ENCODE assay signal across 31 cellular contexts in the genomic region with DNA sequence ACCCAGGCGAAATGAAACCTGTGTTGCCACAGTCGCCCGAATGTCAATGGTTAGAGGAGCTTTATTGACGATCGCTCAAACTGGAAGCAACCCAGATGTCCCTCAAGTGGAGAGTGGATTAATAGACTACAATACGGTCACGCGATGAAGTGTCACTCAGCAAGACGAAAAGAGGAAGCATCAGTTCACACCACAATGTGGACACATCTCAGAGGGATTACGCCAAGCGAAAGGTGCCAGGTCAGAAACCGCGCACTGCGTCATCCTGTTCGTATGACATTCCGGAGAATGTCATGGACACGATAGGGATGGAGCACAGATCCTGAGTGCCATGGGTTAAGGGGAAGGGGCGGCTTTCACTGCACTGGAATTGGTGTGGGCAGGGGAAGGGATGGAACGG.
A peak's percentile ranks its signal among the peaks of the same experiment; 100 is the strongest.
DNase-seq lines count a peak whose midpoint lies in the region; ATAC-seq and TF ChIP-seq lines count a peak whose summit lies in the region.
"Had no signal": no experiment of that assay in that cellular context is flagged by ENCODE, and none has a peak within 500 bp of the region (broad histone marks: within the 10 kb centered on the region; RNA-seq: fewer than 3 reads in every experiment).

No MANE protein-coding gene starts in this region.

- ATAC-seq in activated naive CD4-positive, alpha-beta T cell treated with anti-CD3 and anti-CD28 coated beads, Interleukin-2, amount 50 U/mL, for 72 hours: peak; percentile 31 to 35
- ATAC-seq: gastrocnemius medialis; left lobe of liver; stimulated activated effector memory CD8-positive, alpha-beta T cell treated with anti-CD3 and anti-CD28 coated beads, Interleukin-12 subunit alpha, Interleukin-12 subunit beta, amount 100 ng/mL, for 72 hours; T-helper 17 cell had no signal

- H3K27ac Mint-ChIP-seq in activated naive CD4-positive, alpha-beta T cell treated with anti-CD3 and anti-CD28 coated beads, Interleukin-2, amount 50 U/mL, for 72 hours: no peak overlapping the region
- H3K27ac Mint-ChIP-seq in activated naive CD4-positive, alpha-beta T cell treated with anti-CD3 and anti-CD28 coated beads for 36 hours: no peak overlapping the region
- H3K27ac Mint-ChIP-seq in activated T-cell treated with anti-CD3 and anti-CD28 coated beads, Interleukin-2, amount 50 U/mL, for 24 hours: no peak overlapping the region
- H3K27ac Mint-ChIP-seq: activated CD4-positive, alpha-beta memory T cell treated with anti-CD3 and anti-CD28 coated beads for 36 hours; activated naive CD8-positive, alpha-beta T cell treated with anti-CD3 and anti-CD28 coated beads for 36 hours; activated T-helper 17 cell treated with anti-CD3 and anti-CD28 coated beads, Interleukin-2, amount 50 U/mL, for 72 hours; CD4-positive, alpha-beta memory T cell; mesothelial cell of epicardium; nephron; stimulated activated effector memory CD8-positive, alpha-beta T cell treated with anti-CD3 and anti-CD28 coated beads, Interleukin-12 subunit alpha, Interleukin-12 subunit beta, amount 100 ng/mL, for 72 hours; T-helper 17 cell had no signal

- intact Hi-C loops in activated naive CD4-positive, alpha-beta T cell treated with anti-CD3 and anti-CD28 coated beads for 36 hours (cut with micrococcal nuclease): no loop called here

- no peaks in the 10 kb centered on the region for H3K36me3 Mint-ChIP-seq in activated naive CD4-positive, alpha-beta T cell treated with anti-CD3 and anti-CD28 coated beads, Interleukin-2, amount 50 U/mL, for 72 hours
- no peaks in the 10 kb centered on the region for H3K36me3 Mint-ChIP-seq in activated naive CD4-positive, alpha-beta T cell treated with anti-CD3 and anti-CD28 coated beads for 36 hours (ENCODE audit: low read depth)
- no peaks in the 10 kb centered on the region for H3K36me3 Mint-ChIP-seq in activated T-cell treated with anti-CD3 and anti-CD28 coated beads, Interleukin-2, amount 50 U/mL, for 24 hours (ENCODE audit: low read depth)
- H3K36me3 Mint-ChIP-seq: activated CD4-positive, alpha-beta memory T cell treated with anti-CD3 and anti-CD28 coated beads for 36 hours; activated naive CD8-positive, alpha-beta T cell treated with anti-CD3 and anti-CD28 coated beads for 36 hours; CD4-positive, alpha-beta memory T cell; mesothelial cell of epicardium; stimulated activated effector memory CD8-positive, alpha-beta T cell treated with anti-CD3 and anti-CD28 coated beads, Interleukin-12 subunit alpha, Interleukin-12 subunit beta, amount 100 ng/mL, for 72 hours had no signal

- TF ChIP-seq EP300 in suprapubic skin (IDR thresholded peaks at IDR 0.05): no peak

- no peak for DNase-seq in activated naive CD4-positive, alpha-beta T cell treated with anti-CD3 and anti-CD28 coated beads, Interleukin-2, amount 50 U/mL, for 72 hours (ENCODE audit: low spot score in 2 of 2)
- DNase-seq in activated naive CD4-positive, alpha-beta T cell treated with anti-CD3 and anti-CD28 coated beads for 36 hours: no peak
- DNase-seq in NB4 (ENCODE audit: low read depth) (peak; percentile 71), islet precursor cell (peak; percentile 24), suprapubic skin (ENCODE audit: low spot score in 2 of 2) (peak; percentile 13 to 20), DMS79 treated with DMSO at 0.1 percent for 48 hours (lab: John Stamatoyannopoulos, UW) (no peak)
- DNase-seq in stimulated activated CD4-positive, alpha-beta T cell treated with anti-CD3 and anti-CD28 coated beads, Interleukin-4, amount 100 ng/mL, for 4 hours: no peak
- DNase-seq in activated T-cell treated with anti-CD3 and anti-CD28 coated beads, Interleukin-2, amount 50 U/mL, for 24 hours: no peak
- DNase-seq: 8988T; activated CD4-positive, alpha-beta memory T cell treated with anti-CD3 and anti-CD28 coated beads for 36 hours; activated CD4-positive, CD25-positive, alpha-beta regulatory T cell treated with anti-CD3 and anti-CD28 coated beads, Interleukin-2, amount 50 U/mL, for 72 hours; activated CD8-positive, alpha-beta memory T cell treated with anti-CD3 and anti-CD28 coated beads, Interleukin-2, amount 50 U/mL, for 48 hours; activated naive CD8-positive, alpha-beta T cell treated with anti-CD3 and anti-CD28 coated beads for 36 hours; CD4-positive, alpha-beta memory T cell; central memory CD4-positive, alpha-beta T cell; DMS 273 treated with DMSO at 0.1 percent for 48 hours; gastrocnemius medialis; Kasumi-1; NCI-H1105 treated with DMSO at 0.1 percent for 48 hours; NCI-H2029 treated with DMSO at 0.1 percent for 48 hours; SK-N-SH; stimulated activated CD4-positive, alpha-beta T cell treated with anti-CD3 and anti-CD28 coated beads, Interleukin-2, amount 100 ng/mL, for 48 hours; substantia nigra; T-helper 17 cell had no signal

- no peak overlapping the region for H3K27ac ChIP-seq in suprapubic skin
- H3K27ac ChIP-seq: gastrocnemius medialis, hepatocyte, ovary had no signal

- 85% methylated on average over 19 of the region's 19 CpGs for WGBS in suprapubic skin

- H3K4me1 ChIP-seq in suprapubic skin: no peaks in the 10 kb centered on the region
- H3K4me1 ChIP-seq: gastrocnemius medialis had no signal

- H3K27me3 Mint-ChIP-seq in activated naive CD4-positive, alpha-beta T cell treated with anti-CD3 and anti-CD28 coated beads for 36 hours (ENCODE audit: low read depth): no peaks in the 10 kb centered on the region
- H3K27me3 Mint-ChIP-seq in activated T-cell treated with anti-CD3 and anti-CD28 coated beads, Interleukin-2, amount 50 U/mL, for 24 hours: no peaks in the 10 kb centered on the region
- H3K27me3 Mint-ChIP-seq: activated CD4-positive, alpha-beta memory T cell treated with anti-CD3 and anti-CD28 coated beads for 36 hours; activated naive CD8-positive, alpha-beta T cell treated with anti-CD3 and anti-CD28 coated beads for 36 hours; CD4-positive, alpha-beta memory T cell had no signal

- no peak for TF ChIP-seq CTCF in NB4 (IDR thresholded peaks at IDR 0.05; ENCODE audit: low read depth, low read length)
- TF ChIP-seq CTCF in suprapubic skin (IDR thresholded peaks at IDR 0.05): no peak

- TF ChIP-seq POLR2A in NB4 (IDR thresholded peaks at IDR 0.05; ENCODE audit: extremely low read depth, insufficient read length) (no peak), suprapubic skin (IDR thresholded peaks at IDR 0.05) (no peak)

- H3K4me3 Mint-ChIP-seq in activated naive CD4-positive, alpha-beta T cell treated with anti-CD3 and anti-CD28 coated beads for 36 hours: no peak overlapping the region
- no peak overlapping the region for H3K4me3 Mint-ChIP-seq in activated T-cell treated with anti-CD3 and anti-CD28 coated beads, Interleukin-2, amount 50 U/mL, for 24 hours
- H3K4me3 Mint-ChIP-seq: activated CD4-positive, alpha-beta memory T cell treated with anti-CD3 and anti-CD28 coated beads for 36 hours; activated naive CD8-positive, alpha-beta T cell treated with anti-CD3 and anti-CD28 coated beads for 36 hours; activated T-helper 17 cell treated with anti-CD3 and anti-CD28 coated beads, Interleukin-2, amount 50 U/mL, for 72 hours; CD4-positive, alpha-beta memory T cell; mesothelial cell of epicardium; nephron; stimulated activated effector memory CD8-positive, alpha-beta T cell treated with anti-CD3 and anti-CD28 coated beads, Interleukin-12 subunit alpha, Interleukin-12 subunit beta, amount 100 ng/mL, for 72 hours; T-helper 17 cell had no signal

- peaks cover 0 to 6% of the 10 kb centered on the region in 2 donors for H3K9me3 Mint-ChIP-seq in activated naive CD4-positive, alpha-beta T cell treated with anti-CD3 and anti-CD28 coated beads, Interleukin-2, amount 50 U/mL, for 72 hours
- H3K9me3 Mint-ChIP-seq in activated naive CD4-positive, alpha-beta T cell treated with anti-CD3 and anti-CD28 coated beads for 36 hours: no peaks in the 10 kb centered on the region
- H3K9me3 Mint-ChIP-seq in activated T-cell treated with anti-CD3 and anti-CD28 coated beads, Interleukin-2, amount 50 U/mL, for 24 hours: no peaks in the 10 kb centered on the region
- H3K9me3 Mint-ChIP-seq: activated CD4-positive, alpha-beta memory T cell treated with anti-CD3 and anti-CD28 coated beads for 36 hours; activated naive CD8-positive, alpha-beta T cell treated with anti-CD3 and anti-CD28 coated beads for 36 hours; activated T-helper 17 cell treated with anti-CD3 and anti-CD28 coated beads, Interleukin-2, amount 50 U/mL, for 72 hours; CD4-positive, alpha-beta memory T cell; mesothelial cell of epicardium; stimulated activated effector memory CD8-positive, alpha-beta T cell treated with anti-CD3 and anti-CD28 coated beads, Interleukin-12 subunit alpha, Interleukin-12 subunit beta, amount 100 ng/mL, for 72 hours had no signal

- CTCF ChIA-PET in activated naive CD4-positive, alpha-beta T cell treated with anti-CD3 and anti-CD28 coated beads for 36 hours (lab: Charles Lee): no interaction called here

- no peaks in the 10 kb centered on the region for H3K9me3 ChIP-seq in suprapubic skin
- H3K9me3 ChIP-seq: gastrocnemius medialis, ovary, SK-N-SH had no signal

- no peaks in the 10 kb centered on the region for H3K36me3 ChIP-seq in suprapubic skin
- H3K36me3 ChIP-seq: gastrocnemius medialis, ovary had no signal

- peaks cover 30% of the 10 kb centered on the region for H3K27me3 ChIP-seq in suprapubic skin
- H3K27me3 ChIP-seq: gastrocnemius medialis, hepatocyte, ovary had no signal

- no peaks in the 10 kb centered on the region for H3K4me1 Mint-ChIP-seq in activated naive CD4-positive, alpha-beta T cell treated with anti-CD3 and anti-CD28 coated beads for 36 hours (ENCODE audit: low read depth)
- no peaks in the 10 kb centered on the region for H3K4me1 Mint-ChIP-seq in activated T-cell treated with anti-CD3 and anti-CD28 coated beads, Interleukin-2, amount 50 U/mL, for 24 hours (ENCODE audit: low read depth)
- H3K4me1 Mint-ChIP-seq: activated naive CD8-positive, alpha-beta T cell treated with anti-CD3 and anti-CD28 coated beads for 36 hours; activated T-helper 17 cell treated with anti-CD3 and anti-CD28 coated beads, Interleukin-2, amount 50 U/mL, for 72 hours; CD4-positive, alpha-beta memory T cell; mesothelial cell of epicardium; nephron; stimulated activated effector memory CD8-positive, alpha-beta T cell treated with anti-CD3 and anti-CD28 coated beads, Interleukin-12 subunit alpha, Interleukin-12 subunit beta, amount 100 ng/mL, for 72 hours; T-helper 17 cell had no signal

- H3K4me3 ChIP-seq in NB4 (ENCODE audit: low read depth, low read length): no peak overlapping the region
- no peak overlapping the region for H3K4me3 ChIP-seq in suprapubic skin
- H3K4me3 ChIP-seq: gastrocnemius medialis, hepatocyte, ovary had no signal

Comparison
In these comparisons a context has a peak if more than half of its experiments do, and no peak if none do; other contexts are left out.
1. DNase-seq: peak in NB4 (single experiment), islet precursor cell (single experiment) and suprapubic skin (2 of 2); none in activated naive CD4-positive, alpha-beta T cell treated with anti-CD3 and anti-CD28 coated beads, Interleukin-2, amount 50 U/mL, for 72 hours (0 of 2), activated naive CD4-positive, alpha-beta T cell treated with anti-CD3 and anti-CD28 coated beads for 36 hours (single experiment), stimulated activated CD4-positive, alpha-beta T cell treated with anti-CD3 and anti-CD28 coated beads, Interleukin-4, amount 100 ng/mL, for 4 hours (0 of 2), activated T-cell treated with anti-CD3 and anti-CD28 coated beads, Interleukin-2, amount 50 U/mL, for 24 hours (single experiment) and DMS79 treated with DMSO at 0.1 percent for 48 hours (single experiment).